Comparison of ENCODE assay signal across 28 cellular contexts in the genomic region with DNA sequence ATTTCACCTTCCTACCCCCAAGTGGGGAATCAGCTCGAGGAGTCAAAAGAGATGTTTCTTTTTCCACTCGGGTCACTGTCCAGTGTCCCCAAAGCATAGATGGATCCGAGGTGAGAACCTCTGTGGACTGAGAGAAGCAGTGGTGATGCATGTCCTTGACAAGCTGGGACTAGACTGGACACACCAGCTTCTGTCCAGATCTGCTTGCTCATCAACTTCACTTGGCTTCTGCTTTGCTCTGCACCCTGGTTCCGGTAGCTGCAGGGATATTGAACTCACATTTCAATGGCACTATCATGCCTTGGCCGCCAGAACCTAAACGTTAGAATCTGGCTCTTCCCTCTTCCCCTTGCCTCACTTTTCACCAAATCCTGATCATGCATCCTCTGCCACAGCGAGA. TPM values are rescaled to one million over a fixed set of nuclear protein-coding genes. Genes with fewer than 3 reads are reported as not detected.
"Had no signal": no experiment of that assay in that cellular context is flagged by ENCODE, and none has a peak within 500 bp of the region (broad histone marks: within the 10 kb centered on the region; RNA-seq: fewer than 3 reads in every experiment).

No MANE protein-coding gene starts in this region.

- H3K4me1 Mint-ChIP-seq: activated naive CD8-positive, alpha-beta T cell treated with anti-CD3 and anti-CD28 coated beads, Interleukin-2, amount 50 U/mL, for 24 hours had no signal

- H3K9me3 ChIP-seq: body of pancreas had no signal

- H3K36me3 ChIP-seq: ascending aorta had no signal

- H3K4me1 ChIP-seq: ascending aorta, body of pancreas had no signal

- H3K27me3 Mint-ChIP-seq: activated naive CD8-positive, alpha-beta T cell treated with anti-CD3 and anti-CD28 coated beads, Interleukin-2, amount 50 U/mL, for 24 hours had no signal

- H3K9me3 Mint-ChIP-seq: activated T-helper 1 cell treated with anti-CD3 and anti-CD28 coated beads, Interleukin-12 subunit alpha, Interleukin-12 subunit beta, Interleukin-2, Interleukin-4 antibody, amounts not matched to agents 30 ng/mL and 10 ng/mL and 1 ng/mL, durations not matched to agents 14 hours and 24 hours and 36 hours had no signal

- H3K4me3 ChIP-seq: ascending aorta, body of pancreas had no signal

- H3K27me3 ChIP-seq: ascending aorta, body of pancreas had no signal

- ATAC-seq: activated CD4-positive, CD25-positive, alpha-beta regulatory T cell treated with anti-CD3 and anti-CD28 coated beads, Interleukin-2, amount 50 U/mL, for 24 hours; activated CD8-positive, alpha-beta T cell treated with anti-CD3 and anti-CD28 coated beads, Interleukin-2, amount 10 ng/mL, durations not matched to agents 7 days and 5 days; activated naive CD4-positive, alpha-beta T cell treated with anti-CD3 and anti-CD28 coated beads, Interleukin-2, amount 50 U/mL, for 72 hours; activated naive CD8-positive, alpha-beta T cell treated with anti-CD3 and anti-CD28 coated beads, Interleukin-2, amount 50 U/mL, for 24 hours; body of pancreas; Panc1 had no signal

- H3K27ac ChIP-seq: ascending aorta, body of pancreas had no signal

- H3K4me3 Mint-ChIP-seq: activated CD8-positive, alpha-beta T cell treated with anti-CD3 and anti-CD28 coated beads, Interleukin-2, amount 10 ng/mL, durations not matched to agents 7 days and 5 days; activated naive CD8-positive, alpha-beta T cell treated with anti-CD3 and anti-CD28 coated beads, Interleukin-2, amount 50 U/mL, for 24 hours; activated T-helper 1 cell treated with anti-CD3 and anti-CD28 coated beads, Interleukin-12 subunit alpha, Interleukin-12 subunit beta, Interleukin-2, Interleukin-4 antibody, amounts not matched to agents 30 ng/mL and 10 ng/mL and 1 ng/mL, durations not matched to agents 14 hours and 24 hours and 36 hours; T-helper 1 cell treated with Interleukin-12 subunit alpha and Interleukin-12 subunit beta and Interleukin-4 antibody, amounts not matched to agents 30 μg/mL and 1 μg/mL, for 36 hours had no signal

- DNase-seq: activated CD4-positive, alpha-beta T cell treated with anti-CD3 and anti-CD28 coated beads for 48 hours; activated CD4-positive, alpha-beta T cell treated with anti-CD3 and anti-CD28 coated beads, Interleukin-2, amount 50 U/mL, for 4 hours; activated CD8-positive, alpha-beta memory T cell treated with anti-CD3 and anti-CD28 coated beads, Interleukin-2, amount 50 U/mL, for 48 hours; activated CD8-positive, alpha-beta T cell treated with anti-CD3 and anti-CD28 coated beads, Interleukin-2, amount 10 ng/mL, durations not matched to agents 7 days and 5 days; activated effector memory CD4-positive, alpha-beta T cell treated with anti-CD3 and anti-CD28 coated beads, Interleukin-2, amount 50 U/mL, for 16 hours; activated naive CD4-positive, alpha-beta T cell treated with Interleukin-2 at 50 U/mL for 16 hours; activated naive CD8-positive, alpha-beta T cell treated with anti-CD3 and anti-CD28 coated beads, Interleukin-2, amount 50 U/mL, for 24 hours; activated T-cell treated with anti-CD3 and anti-CD28 coated beads, Interleukin-2, amount 50 U/mL, for 1 hour; amniotic stem cell; body of pancreas; Kasumi-1; KBM-7; NCI-H1105 treated with DMSO at 0.1 percent for 48 hours; NCI-H1436 treated with DMSO at 0.1 percent for 48 hours; NCI-H187; NCI-H2081; NCI-H510A treated with DMSO at 0.1 percent for 48 hours; NCI-H69; NK-92 treated with Interleukin-12 subunit alpha and Interleukin-12 subunit beta, amount 100 ng/mL, for 24 hours; OCI-M1; RPMI8226; SHP77 had no signal

RNA-seq across cellular contexts. Expression of gene CXCL12, which starts 50.3 kb away (rescaled TPM):
- total RNA-seq: activated CD8-positive, alpha-beta T cell treated with anti-CD3 and anti-CD28 coated beads, Interleukin-2, amount 10 ng/mL, durations not matched to agents 7 days and 5 days; activated T-helper 1 cell treated with anti-CD3 and anti-CD28 coated beads, Interleukin-12 subunit alpha, Interleukin-12 subunit beta, Interleukin-2, Interleukin-4 antibody, amounts not matched to agents 30 ng/mL and 10 ng/mL and 1 ng/mL, durations not matched to agents 14 hours and 24 hours and 36 hours had no signal
